27 cellular contexts compared by ENCODE assay signal in genomic region chr4:20181926-20182325, GRCh38.
DNase-seq lines count a peak whose midpoint lies in the region; ATAC-seq, FAIRE-seq and TF ChIP-seq lines count a peak whose summit lies in the region.
"Had no signal": no experiment of that assay in that cellular context is flagged by ENCODE, and none has a peak within 500 bp of the region (broad histone marks: within the 10 kb centered on the region; RNA-seq: fewer than 3 reads in every experiment).

No MANE protein-coding gene starts in this region.

- H3K4me1 ChIP-seq in astrocyte (ENCODE audit: insufficient read depth, low read length), result no peaks in the 10 kb centered on the region
- H3K4me1 ChIP-seq: BE2C, BLaER1 had no signal

- no peak for FAIRE-seq in astrocyte (lab: Jason Lieb, UNC)
- FAIRE-seq: A204.1, GM12878, GM12892, GM18507 had no signal

- ATAC-seq in SK-N-SH treated with all-trans-retinoic acid at 6 μM for 48 hours (no peak), HG03108 (IDR thresholded peaks at IDR 0.05; ENCODE audit: unreplicated experiment) (no peak)
- ATAC-seq: GM12878 had no signal

- H3K27ac Mint-ChIP-seq in astrocyte (ENCODE audit: unreplicated experiment), result no peak overlapping the region
- H3K27ac Mint-ChIP-seq: CD14-positive monocyte; CD4-positive, alpha-beta memory T cell; CD4-positive, CD25-positive, alpha-beta regulatory T cell; CD8-positive, alpha-beta memory T cell had no signal

- peaks cover 2% of the 10 kb centered on the region for H3K36me3 Mint-ChIP-seq in astrocyte (ENCODE audit: low read depth, unreplicated experiment)
- H3K36me3 Mint-ChIP-seq: CD14-positive monocyte; CD4-positive, alpha-beta memory T cell; CD4-positive, CD25-positive, alpha-beta regulatory T cell; CD8-positive, alpha-beta memory T cell had no signal

- no peaks in the 10 kb centered on the region for H3K79me2 ChIP-seq in astrocyte (ENCODE audit: insufficient read depth, low read length)

- H3K27me3 ChIP-seq in astrocyte (ENCODE audit: insufficient read depth, low read length), result no peaks in the 10 kb centered on the region
- H3K27me3 ChIP-seq: BE2C, BLaER1 had no signal

- no peak overlapping the region for H3K9ac ChIP-seq in astrocyte (ENCODE audit: low read length)
- H3K9ac ChIP-seq: BLaER1 had no signal

- peak; percentile 31 for DNase-seq in astrocyte (ENCODE audit: low read depth)
- DNase-seq in fibroblast of pulmonary artery (ENCODE audit: low read depth), result peak; percentile 38
- peak; percentile 44 for DNase-seq in iris pigment epithelial cell (ENCODE audit: low read depth)
- no peak for DNase-seq in medulla oblongata (ENCODE audit: extremely low spot score)
- DNase-seq: 8988T; ACHN; BE2C; C1 segment of cervical spinal cord; CD4-positive, alpha-beta memory T cell; CD4-positive, CD25-positive, alpha-beta regulatory T cell; CD8-positive, alpha-beta memory T cell; COR-L47; DMS 273 treated with DMSO at 0.1 percent for 48 hours; DMS153; DMS53; DMS79; DND-41; EL; GDM1 had no signal

- no peak overlapping the region for H3K27ac ChIP-seq in astrocyte (ENCODE audit: low read depth, low read length)
- H3K27ac ChIP-seq: BLaER1 had no signal

- H3K4me3 ChIP-seq in astrocyte (ENCODE audit: insufficient read depth, low read depth, low read length) (no peak overlapping the region), fibroblast of pulmonary artery (replicated peaks; ENCODE audit: low read depth, low read length) (no peak overlapping the region)
- H3K4me3 ChIP-seq: BLaER1, GM12878 had no signal

- H3K9me3 ChIP-seq in astrocyte (ENCODE audit: insufficient read depth, low read depth, low read length), result no peaks in the 10 kb centered on the region
- H3K9me3 ChIP-seq: BE2C had no signal

- H3K4me3 Mint-ChIP-seq in astrocyte (ENCODE audit: unreplicated experiment), result no peak overlapping the region
- H3K4me3 Mint-ChIP-seq: CD14-positive monocyte; CD4-positive, alpha-beta memory T cell; CD4-positive, CD25-positive, alpha-beta regulatory T cell; CD8-positive, alpha-beta memory T cell had no signal

- no peaks in the 10 kb centered on the region for H4K20me1 ChIP-seq in astrocyte (ENCODE audit: insufficient read depth, low read length)
- H4K20me1 ChIP-seq: BLaER1 had no signal

- no peaks in the 10 kb centered on the region for H3K27me3 Mint-ChIP-seq in astrocyte (ENCODE audit: low read depth, unreplicated experiment)
- H3K27me3 Mint-ChIP-seq: CD4-positive, alpha-beta memory T cell; CD4-positive, CD25-positive, alpha-beta regulatory T cell had no signal

- TF ChIP-seq CTCF in astrocyte (IDR thresholded peaks at IDR 0.05; ENCODE audit: insufficient read depth, low read depth, low read length) (no peak), fibroblast of pulmonary artery (IDR thresholded peaks at IDR 0.05; ENCODE audit: low read length, missing control alignments) (no peak)

- H3K9me3 Mint-ChIP-seq in astrocyte (ENCODE audit: unreplicated experiment), result peaks cover 15% of the 10 kb centered on the region

- H2AFZ ChIP-seq in astrocyte (ENCODE audit: low read depth, low read length), result no peak overlapping the region

- no peaks in the 10 kb centered on the region for H3K36me3 ChIP-seq in astrocyte (ENCODE audit: insufficient read depth, low read length)
- H3K36me3 ChIP-seq: BE2C, BLaER1 had no signal

- no peak overlapping the region for H3K4me2 ChIP-seq in astrocyte (ENCODE audit: low read length)
- H3K4me2 ChIP-seq: BLaER1 had no signal

- H3K4me1 Mint-ChIP-seq in astrocyte (ENCODE audit: low read depth, unreplicated experiment), result no peaks in the 10 kb centered on the region
- H3K4me1 Mint-ChIP-seq: CD14-positive monocyte; CD4-positive, alpha-beta memory T cell; CD4-positive, CD25-positive, alpha-beta regulatory T cell; CD8-positive, alpha-beta memory T cell had no signal

TF ChIP-seq in SK-N-SH treated with all-trans-retinoic acid at 6 μM for 48 hours, 23 proteins besides CTCF, POLR2A, EP300 and RAD21:
- TF ChIP-seq ESRRG (CRISPR knock-in tag; IDR thresholded peaks at IDR 0.05) (no peak), GLIS3 (CRISPR knock-in tag; IDR thresholded peaks at IDR 0.05) (no peak), ZFP30 (CRISPR knock-in tag; IDR thresholded peaks at IDR 0.05) (no peak), ZFP3 (CRISPR knock-in tag; IDR thresholded peaks at IDR 0.05) (no peak), OSR1 (CRISPR knock-in tag; IDR thresholded peaks at IDR 0.05) (no peak), RARB (CRISPR knock-in tag; IDR thresholded peaks at IDR 0.05) (no peak), TCF4 (CRISPR knock-in tag; IDR thresholded peaks at IDR 0.05; ENCODE audit: borderline replicate concordance) (no peak), ZNF8 (CRISPR knock-in tag; IDR thresholded peaks at IDR 0.05) (no peak), BACH2 (CRISPR knock-in tag; IDR thresholded peaks at IDR 0.05; ENCODE audit: borderline replicate concordance) (no peak), CSRNP3 (CRISPR knock-in tag; IDR thresholded peaks at IDR 0.05) (no peak), PATZ1 (CRISPR knock-in tag; IDR thresholded peaks at IDR 0.05; ENCODE audit: borderline replicate concordance) (no peak), SNAI2 (CRISPR knock-in tag; IDR thresholded peaks at IDR 0.05) (no peak), ARNTL (CRISPR knock-in tag; IDR thresholded peaks at IDR 0.05; ENCODE audit: borderline replicate concordance, low read depth) (no peak)
